ENCODE assay signal across 28 cellular contexts in the genomic region with DNA sequence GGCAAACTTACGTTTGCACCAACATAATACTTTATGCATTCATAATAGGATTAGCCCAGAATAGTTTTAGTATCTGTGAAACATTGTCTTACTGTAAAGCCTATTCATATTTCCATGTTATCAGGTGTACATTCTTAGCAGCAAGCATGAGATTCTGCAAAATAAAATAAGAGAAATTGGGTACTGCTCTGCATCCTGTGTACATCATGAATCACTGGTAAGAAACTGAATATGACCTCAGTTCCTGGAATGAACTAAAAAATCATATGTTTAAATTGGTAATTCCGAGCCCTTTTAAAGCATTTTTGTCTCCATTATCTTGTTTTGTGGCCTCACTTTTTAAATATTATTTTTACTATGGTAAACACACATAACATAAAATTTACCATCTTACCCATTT.
"Had no signal": no experiment of that assay in that cellular context is flagged by ENCODE, and none has a peak within 500 bp of the region (broad histone marks: within the 10 kb centered on the region; RNA-seq: fewer than 3 reads in every experiment).

No MANE protein-coding gene starts in this region.

- H3K4me1 ChIP-seq: Peyer's patch, SJCRH30 had no signal

- DNase-seq: activated CD4-positive, alpha-beta memory T cell treated with anti-CD3 and anti-CD28 coated beads for 36 hours; activated CD4-positive, alpha-beta T cell treated with anti-CD3 and anti-CD28 coated beads, Interleukin-2, amount 10 ng/mL, durations not matched to agents 7 days and 5 days; activated CD4-positive, CD25-positive, alpha-beta regulatory T cell; activated CD8-positive, alpha-beta memory T cell treated with anti-CD3 and anti-CD28 coated beads for 24 hours; activated effector memory CD4-positive, alpha-beta T cell treated with anti-CD3 and anti-CD28 coated beads, Interleukin-2, amount 50 U/mL, for 16 hours; activated naive CD4-positive, alpha-beta T cell treated with Interleukin-2 at 50 U/mL for 16 hours; activated T-cell treated with anti-CD3 and anti-CD28 coated beads, Interleukin-2, amount 50 U/mL, for 4 hours; amygdala; cerebellar nuclear complex; Karpas-422; NCI-H1105 treated with DMSO at 0.1 percent for 48 hours; NCI-H1694; NCI-H2029; NCI-H345; NCI-H510A treated with DMSO at 0.1 percent for 48 hours; NCI-H69; NK-92 treated with Interleukin-12 subunit alpha and Interleukin-12 subunit beta, amount 100 ng/mL, for 24 hours; Peyer's patch; Right ventricle myocardium superior; SJCRH30; T-helper 17 cell; T-helper 9 cell had no signal

- H3K9me3 Mint-ChIP-seq: activated CD4-positive, alpha-beta T cell treated with anti-CD3 and anti-CD28 coated beads, Interleukin-2, amount 10 ng/mL, durations not matched to agents 7 days and 5 days had no signal

- FAIRE-seq: K562, TTC549 had no signal

- H3K36me3 Mint-ChIP-seq: activated CD4-positive, alpha-beta memory T cell treated with anti-CD3 and anti-CD28 coated beads for 36 hours; brain had no signal

- ATAC-seq: activated naive CD4-positive, alpha-beta T cell treated with anti-CD3 and anti-CD28 coated beads, Interleukin-2, amount 50 U/mL, for 72 hours; activated T-cell treated with anti-CD3 and anti-CD28 coated beads, Interleukin-2, amount 50 U/mL, for 4 hours; K562; T-helper 17 cell had no signal

- H3K27me3 ChIP-seq: Peyer's patch, SJCRH30 had no signal

- H3K27me3 Mint-ChIP-seq: activated CD4-positive, alpha-beta memory T cell treated with anti-CD3 and anti-CD28 coated beads for 36 hours; activated CD4-positive, alpha-beta T cell treated with anti-CD3 and anti-CD28 coated beads, Interleukin-2, amount 10 ng/mL, durations not matched to agents 7 days and 5 days; brain; T-helper 17 cell had no signal

- H3K36me3 ChIP-seq: Peyer's patch, SJCRH30 had no signal

- H3K9me3 ChIP-seq: Peyer's patch, SJCRH30 had no signal

- H3K4me3 Mint-ChIP-seq: activated CD4-positive, alpha-beta memory T cell treated with anti-CD3 and anti-CD28 coated beads for 36 hours; activated CD4-positive, alpha-beta T cell treated with anti-CD3 and anti-CD28 coated beads, Interleukin-2, amount 10 ng/mL, durations not matched to agents 7 days and 5 days; activated T-cell treated with anti-CD3 and anti-CD28 coated beads, Interleukin-2, amount 50 U/mL, for 4 hours; T-helper 17 cell had no signal

- H3K27ac Mint-ChIP-seq: activated CD4-positive, alpha-beta memory T cell treated with anti-CD3 and anti-CD28 coated beads for 36 hours; activated CD4-positive, alpha-beta T cell treated with anti-CD3 and anti-CD28 coated beads, Interleukin-2, amount 10 ng/mL, durations not matched to agents 7 days and 5 days; activated naive CD4-positive, alpha-beta T cell treated with anti-CD3 and anti-CD28 coated beads, Interleukin-2, amount 50 U/mL, for 72 hours; T-helper 17 cell had no signal

- H3K4me3 ChIP-seq: K562, Peyer's patch, SJCRH30 had no signal

- H3K4me1 Mint-ChIP-seq: activated CD4-positive, alpha-beta T cell treated with anti-CD3 and anti-CD28 coated beads, Interleukin-2, amount 10 ng/mL, durations not matched to agents 7 days and 5 days; T-helper 17 cell had no signal

- H3K27ac ChIP-seq: Peyer's patch, RWPE1, SJCRH30, VCaP had no signal
